1 cellular context compared by ENCODE assay signal in the genomic region with DNA sequence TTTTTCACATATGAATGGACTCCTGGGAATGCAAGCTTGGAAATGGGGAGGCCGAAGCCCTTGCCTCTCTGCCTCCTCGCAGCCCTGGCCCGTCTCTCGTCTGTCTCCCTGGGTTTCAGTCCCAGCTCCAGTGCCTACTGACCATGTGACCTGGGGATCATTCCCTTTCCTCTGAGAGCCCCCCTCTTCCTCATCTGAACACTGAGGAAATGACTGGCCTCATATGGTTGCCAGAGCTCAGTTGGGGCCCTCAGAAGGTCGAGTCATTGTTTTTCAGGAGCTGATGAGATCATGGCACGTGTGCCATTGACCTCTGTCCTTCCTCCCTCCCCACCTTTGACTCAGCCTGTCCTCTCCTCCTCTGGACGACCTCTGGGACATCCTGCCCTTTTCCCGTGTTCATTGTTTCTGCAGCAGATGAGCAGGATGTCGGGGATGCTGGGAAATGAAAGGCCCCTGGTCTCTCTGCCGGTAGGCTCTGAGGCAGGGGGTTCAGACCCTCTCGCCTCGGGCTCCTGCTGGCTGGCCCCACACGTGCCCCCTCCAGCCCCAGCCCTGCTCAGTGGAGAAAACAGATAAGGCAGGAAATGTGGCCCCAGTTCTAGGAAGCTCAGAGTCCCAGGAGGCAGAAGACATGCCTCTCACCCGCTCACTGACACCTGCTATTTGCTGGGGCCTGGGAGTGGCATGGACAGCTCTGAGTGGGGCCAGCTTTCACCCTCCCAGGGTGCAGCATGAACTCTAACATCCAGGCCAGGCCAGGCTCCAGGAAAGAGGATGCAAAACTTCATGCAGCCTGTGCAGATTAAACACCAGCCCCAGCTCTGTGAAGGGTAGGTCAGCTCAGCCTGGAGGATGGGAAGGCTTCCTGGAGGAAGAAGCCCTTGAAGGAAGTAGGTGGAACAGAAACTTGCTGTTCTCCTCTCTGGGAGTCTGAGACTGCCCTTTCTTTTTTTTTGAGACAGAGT.
TF ChIP-seq lines count a peak whose summit lies in the region.

No MANE protein-coding gene starts in this region.

TF ChIP-seq in K562, 482 proteins besides CTCF, POLR2A, EP300 and RAD21 (continued from another document and continues in another):
- TF ChIP-seq POLR2G (IDR thresholded peaks at IDR 0.05; ENCODE audit: low read depth, low read length) (peak; percentile 69), ZBED1 (IDR thresholded peaks at IDR 0.05) (no peak), HOXB6 (CRISPR knock-in tag; IDR thresholded peaks at IDR 0.05; ENCODE audit: borderline replicate concordance) (no peak), HMG20A (CRISPR knock-in tag; conservative IDR thresholded peaks at IDR 0.05) (no peak), SAP30 (IDR thresholded peaks at IDR 0.05; ENCODE audit: borderline replicate concordance, insufficient read depth, low read depth, low read length, poor library complexity, severe bottlenecking) (no peak), MTA3 (IDR thresholded peaks at IDR 0.05; ENCODE audit: borderline replicate concordance) (peak; percentile 92), RBM15 (IDR thresholded peaks at IDR 0.05; ENCODE audit: insufficient read depth, low read length) (no peak), ZNF444 (CRISPR knock-in tag; IDR thresholded peaks at IDR 0.05) (no peak), PCBP2 (IDR thresholded peaks at IDR 0.05; ENCODE audit: low read depth, low read length, poor library complexity, severe bottlenecking) (no peak), ZNF695 (CRISPR knock-in tag; IDR thresholded peaks at IDR 0.05) (no peak; the same call in 1 of the 2 replicates), RCOR1 (IDR thresholded peaks at IDR 0.05; ENCODE audit: borderline replicate concordance in 1 of 2, low read depth in 2 of 2, low read length in 2 of 2) (peak in 1 of 2 experiments; percentile 66; a peak in 1 of 4 replicates), ILK (tag; IDR thresholded peaks at IDR 0.05; ENCODE audit: borderline replicate concordance, low read depth) (no peak), NCOA6 (IDR thresholded peaks at IDR 0.05) (no peak), CBX3 (IDR thresholded peaks at IDR 0.05; ENCODE audit: borderline replicate concordance in 1 of 2, low read length in 2 of 2) (peak in 1 of 2 experiments; percentile 47; a peak in 1 of 3 replicates), THRAP3 (IDR thresholded peaks at IDR 0.05; ENCODE audit: borderline replicate concordance) (no peak), MCM3 (IDR thresholded peaks at IDR 0.05) (no peak), HDAC6 (IDR thresholded peaks at IDR 0.05; ENCODE audit: low read depth, low read length) (no peak), MCM7 (IDR thresholded peaks at IDR 0.05) (no peak), MBD2 (IDR thresholded peaks at IDR 0.05; ENCODE audit: borderline replicate concordance, low read depth) (peak; percentile 60; the same call in 1 of the 2 replicates), CBFA2T3 (IDR thresholded peaks at IDR 0.05) (peak; percentile 83), L3MBTL2 (IDR thresholded peaks at IDR 0.05) (peak; percentile 99), GATAD2A (IDR thresholded peaks at IDR 0.05) (no peak), NFATC3 (IDR thresholded peaks at IDR 0.05) (no peak), CAMTA2 (CRISPR knock-in tag; conservative IDR thresholded peaks at IDR 0.05) (0 out of 2 replicates have a peak, but pooled peaks have one; percentile 34), BRF1 (IDR thresholded peaks at IDR 0.05; ENCODE audit: borderline replicate concordance, extremely low read depth, insufficient read length) (no peak), CREB1 (IDR thresholded peaks at IDR 0.05) (no peak), CREB1 (CRISPR knock-in tag; IDR thresholded peaks at IDR 0.05) (peak; percentile 53), PRMT5 (CRISPR knock-in tag; IDR thresholded peaks at IDR 0.05) (no peak), GABPB1 (CRISPR knock-in tag; IDR thresholded peaks at IDR 0.05) (peak; percentile 28; the same call in 1 of the 2 replicates), SAFB2 (IDR thresholded peaks at IDR 0.05; ENCODE audit: borderline replicate concordance, low read depth, low read length, severe bottlenecking) (no peak), LARP7 (IDR thresholded peaks at IDR 0.05) (peak; percentile 61), ZBTB8A (IDR thresholded peaks at IDR 0.05; ENCODE audit: partially characterized antibody) (no peak), ARHGAP35 (IDR thresholded peaks at IDR 0.05; ENCODE audit: partially characterized antibody) (no peak), CREM (IDR thresholded peaks at IDR 0.05; ENCODE audit: low read depth) (peak; percentile 79), HMG20B (CRISPR knock-in tag; IDR thresholded peaks at IDR 0.05) (no peak), NRF1 (conservative IDR thresholded peaks at IDR 0.05 in 1 of 2, IDR thresholded peaks at IDR 0.05 in 1 of 2) (peak; percentile 21 to 36; a peak in 2 of 4 replicates)
- TF ChIP-seq, protein P1, sequence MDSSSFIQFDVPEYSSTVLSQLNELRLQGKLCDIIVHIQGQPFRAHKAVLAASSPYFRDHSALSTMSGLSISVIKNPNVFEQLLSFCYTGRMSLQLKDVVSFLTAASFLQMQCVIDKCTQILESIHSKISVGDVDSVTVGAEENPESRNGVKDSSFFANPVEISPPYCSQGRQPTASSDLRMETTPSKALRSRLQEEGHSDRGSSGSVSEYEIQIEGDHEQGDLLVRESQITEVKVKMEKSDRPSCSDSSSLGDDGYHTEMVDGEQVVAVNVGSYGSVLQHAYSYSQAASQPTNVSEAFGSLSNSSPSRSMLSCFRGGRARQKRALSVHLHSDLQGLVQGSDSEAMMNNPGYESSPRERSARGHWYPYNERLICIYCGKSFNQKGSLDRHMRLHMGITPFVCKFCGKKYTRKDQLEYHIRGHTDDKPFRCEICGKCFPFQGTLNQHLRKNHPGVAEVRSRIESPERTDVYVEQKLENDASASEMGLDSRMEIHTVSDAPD (CRISPR knock-in tag; IDR thresholded peaks at IDR 0.05) = 0 out of 2 replicates have a peak, but pooled peaks have one; percentile 3
- TF ChIP-seq, protein P2, sequence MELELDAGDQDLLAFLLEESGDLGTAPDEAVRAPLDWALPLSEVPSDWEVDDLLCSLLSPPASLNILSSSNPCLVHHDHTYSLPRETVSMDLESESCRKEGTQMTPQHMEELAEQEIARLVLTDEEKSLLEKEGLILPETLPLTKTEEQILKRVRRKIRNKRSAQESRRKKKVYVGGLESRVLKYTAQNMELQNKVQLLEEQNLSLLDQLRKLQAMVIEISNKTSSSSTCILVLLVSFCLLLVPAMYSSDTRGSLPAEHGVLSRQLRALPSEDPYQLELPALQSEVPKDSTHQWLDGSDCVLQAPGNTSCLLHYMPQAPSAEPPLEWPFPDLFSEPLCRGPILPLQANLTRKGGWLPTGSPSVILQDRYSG (tag; conservative IDR thresholded peaks at IDR 0.05; ENCODE audit: low read depth) = peak; percentile 86; the same call in 1 of the 2 replicates
- TF ChIP-seq, protein P3, sequence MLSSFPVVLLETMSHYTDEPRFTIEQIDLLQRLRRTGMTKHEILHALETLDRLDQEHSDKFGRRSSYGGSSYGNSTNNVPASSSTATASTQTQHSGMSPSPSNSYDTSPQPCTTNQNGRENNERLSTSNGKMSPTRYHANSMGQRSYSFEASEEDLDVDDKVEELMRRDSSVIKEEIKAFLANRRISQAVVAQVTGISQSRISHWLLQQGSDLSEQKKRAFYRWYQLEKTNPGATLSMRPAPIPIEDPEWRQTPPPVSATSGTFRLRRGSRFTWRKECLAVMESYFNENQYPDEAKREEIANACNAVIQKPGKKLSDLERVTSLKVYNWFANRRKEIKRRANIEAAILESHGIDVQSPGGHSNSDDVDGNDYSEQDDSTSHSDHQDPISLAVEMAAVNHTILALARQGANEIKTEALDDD (IDR thresholded peaks at IDR 0.05) = no peak
- TF ChIP-seq, protein P4, sequence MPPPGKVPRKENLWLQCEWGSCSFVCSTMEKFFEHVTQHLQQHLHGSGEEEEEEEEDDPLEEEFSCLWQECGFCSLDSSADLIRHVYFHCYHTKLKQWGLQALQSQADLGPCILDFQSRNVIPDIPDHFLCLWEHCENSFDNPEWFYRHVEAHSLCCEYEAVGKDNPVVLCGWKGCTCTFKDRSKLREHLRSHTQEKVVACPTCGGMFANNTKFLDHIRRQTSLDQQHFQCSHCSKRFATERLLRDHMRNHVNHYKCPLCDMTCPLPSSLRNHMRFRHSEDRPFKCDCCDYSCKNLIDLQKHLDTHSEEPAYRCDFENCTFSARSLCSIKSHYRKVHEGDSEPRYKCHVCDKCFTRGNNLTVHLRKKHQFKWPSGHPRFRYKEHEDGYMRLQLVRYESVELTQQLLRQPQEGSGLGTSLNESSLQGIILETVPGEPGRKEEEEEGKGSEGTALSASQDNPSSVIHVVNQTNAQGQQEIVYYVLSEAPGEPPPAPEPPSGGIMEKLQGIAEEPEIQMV (tag; conservative IDR thresholded peaks at IDR 0.05; ENCODE audit: low read depth) = 0 out of 2 replicates have a peak, but pooled peaks have one; percentile 17
- TF ChIP-seq, protein P5, sequence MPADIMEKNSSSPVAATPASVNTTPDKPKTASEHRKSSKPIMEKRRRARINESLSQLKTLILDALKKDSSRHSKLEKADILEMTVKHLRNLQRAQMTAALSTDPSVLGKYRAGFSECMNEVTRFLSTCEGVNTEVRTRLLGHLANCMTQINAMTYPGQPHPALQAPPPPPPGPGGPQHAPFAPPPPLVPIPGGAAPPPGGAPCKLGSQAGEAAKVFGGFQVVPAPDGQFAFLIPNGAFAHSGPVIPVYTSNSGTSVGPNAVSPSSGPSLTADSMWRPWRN (IDR thresholded peaks at IDR 0.05; ENCODE audit: low read depth) = peak; percentile 91
- TF ChIP-seq, protein P6, sequence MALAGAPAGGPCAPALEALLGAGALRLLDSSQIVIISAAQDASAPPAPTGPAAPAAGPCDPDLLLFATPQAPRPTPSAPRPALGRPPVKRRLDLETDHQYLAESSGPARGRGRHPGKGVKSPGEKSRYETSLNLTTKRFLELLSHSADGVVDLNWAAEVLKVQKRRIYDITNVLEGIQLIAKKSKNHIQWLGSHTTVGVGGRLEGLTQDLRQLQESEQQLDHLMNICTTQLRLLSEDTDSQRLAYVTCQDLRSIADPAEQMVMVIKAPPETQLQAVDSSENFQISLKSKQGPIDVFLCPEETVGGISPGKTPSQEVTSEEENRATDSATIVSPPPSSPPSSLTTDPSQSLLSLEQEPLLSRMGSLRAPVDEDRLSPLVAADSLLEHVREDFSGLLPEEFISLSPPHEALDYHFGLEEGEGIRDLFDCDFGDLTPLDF (CRISPR knock-in tag; IDR thresholded peaks at IDR 0.05) = peak; percentile 80
- TF ChIP-seq, protein P7, sequence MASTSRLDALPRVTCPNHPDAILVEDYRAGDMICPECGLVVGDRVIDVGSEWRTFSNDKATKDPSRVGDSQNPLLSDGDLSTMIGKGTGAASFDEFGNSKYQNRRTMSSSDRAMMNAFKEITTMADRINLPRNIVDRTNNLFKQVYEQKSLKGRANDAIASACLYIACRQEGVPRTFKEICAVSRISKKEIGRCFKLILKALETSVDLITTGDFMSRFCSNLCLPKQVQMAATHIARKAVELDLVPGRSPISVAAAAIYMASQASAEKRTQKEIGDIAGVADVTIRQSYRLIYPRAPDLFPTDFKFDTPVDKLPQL (IDR thresholded peaks at IDR 0.05; ENCODE audit: extremely low read depth, insufficient read length) = no peak
- TF ChIP-seq, protein P8, sequence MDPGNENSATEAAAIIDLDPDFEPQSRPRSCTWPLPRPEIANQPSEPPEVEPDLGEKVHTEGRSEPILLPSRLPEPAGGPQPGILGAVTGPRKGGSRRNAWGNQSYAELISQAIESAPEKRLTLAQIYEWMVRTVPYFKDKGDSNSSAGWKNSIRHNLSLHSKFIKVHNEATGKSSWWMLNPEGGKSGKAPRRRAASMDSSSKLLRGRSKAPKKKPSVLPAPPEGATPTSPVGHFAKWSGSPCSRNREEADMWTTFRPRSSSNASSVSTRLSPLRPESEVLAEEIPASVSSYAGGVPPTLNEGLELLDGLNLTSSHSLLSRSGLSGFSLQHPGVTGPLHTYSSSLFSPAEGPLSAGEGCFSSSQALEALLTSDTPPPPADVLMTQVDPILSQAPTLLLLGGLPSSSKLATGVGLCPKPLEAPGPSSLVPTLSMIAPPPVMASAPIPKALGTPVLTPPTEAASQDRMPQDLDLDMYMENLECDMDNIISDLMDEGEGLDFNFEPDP (CRISPR knock-in tag; IDR thresholded peaks at IDR 0.05) = no peak
- TF ChIP-seq, protein P9, sequence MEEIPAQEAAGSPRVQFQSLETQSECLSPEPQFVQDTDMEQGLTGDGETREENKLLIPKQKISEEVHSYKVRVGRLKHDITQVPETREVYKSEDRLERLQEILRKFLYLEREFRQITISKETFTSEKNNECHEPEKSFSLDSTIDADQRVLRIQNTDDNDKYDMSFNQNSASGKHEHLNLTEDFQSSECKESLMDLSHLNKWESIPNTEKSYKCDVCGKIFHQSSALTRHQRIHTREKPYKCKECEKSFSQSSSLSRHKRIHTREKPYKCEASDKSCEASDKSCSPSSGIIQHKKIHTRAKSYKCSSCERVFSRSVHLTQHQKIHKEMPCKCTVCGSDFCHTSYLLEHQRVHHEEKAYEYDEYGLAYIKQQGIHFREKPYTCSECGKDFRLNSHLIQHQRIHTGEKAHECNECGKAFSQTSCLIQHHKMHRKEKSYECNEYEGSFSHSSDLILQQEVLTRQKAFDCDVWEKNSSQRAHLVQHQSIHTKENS (CRISPR knock-in tag; IDR thresholded peaks at IDR 0.05) = 0 out of 2 replicates have a peak, but pooled peaks have one; percentile 23
- TF ChIP-seq, protein P10, sequence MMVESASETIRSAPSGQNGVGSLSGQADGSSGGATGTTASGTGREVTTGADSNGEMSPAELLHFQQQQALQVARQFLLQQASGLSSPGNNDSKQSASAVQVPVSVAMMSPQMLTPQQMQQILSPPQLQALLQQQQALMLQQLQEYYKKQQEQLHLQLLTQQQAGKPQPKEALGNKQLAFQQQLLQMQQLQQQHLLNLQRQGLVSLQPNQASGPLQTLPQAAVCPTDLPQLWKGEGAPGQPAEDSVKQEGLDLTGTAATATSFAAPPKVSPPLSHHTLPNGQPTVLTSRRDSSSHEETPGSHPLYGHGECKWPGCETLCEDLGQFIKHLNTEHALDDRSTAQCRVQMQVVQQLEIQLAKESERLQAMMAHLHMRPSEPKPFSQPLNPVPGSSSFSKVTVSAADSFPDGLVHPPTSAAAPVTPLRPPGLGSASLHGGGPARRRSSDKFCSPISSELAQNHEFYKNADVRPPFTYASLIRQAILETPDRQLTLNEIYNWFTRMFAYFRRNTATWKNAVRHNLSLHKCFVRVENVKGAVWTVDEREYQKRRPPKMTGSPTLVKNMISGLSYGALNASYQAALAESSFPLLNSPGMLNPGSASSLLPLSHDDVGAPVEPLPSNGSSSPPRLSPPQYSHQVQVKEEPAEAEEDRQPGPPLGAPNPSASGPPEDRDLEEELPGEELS (CRISPR knock-in tag; IDR thresholded peaks at IDR 0.05; ENCODE audit: borderline replicate concordance) = peak; percentile 61; the same call in 1 of the 2 replicates
